18 cellular contexts compared by ENCODE assay signal in the genomic region with DNA sequence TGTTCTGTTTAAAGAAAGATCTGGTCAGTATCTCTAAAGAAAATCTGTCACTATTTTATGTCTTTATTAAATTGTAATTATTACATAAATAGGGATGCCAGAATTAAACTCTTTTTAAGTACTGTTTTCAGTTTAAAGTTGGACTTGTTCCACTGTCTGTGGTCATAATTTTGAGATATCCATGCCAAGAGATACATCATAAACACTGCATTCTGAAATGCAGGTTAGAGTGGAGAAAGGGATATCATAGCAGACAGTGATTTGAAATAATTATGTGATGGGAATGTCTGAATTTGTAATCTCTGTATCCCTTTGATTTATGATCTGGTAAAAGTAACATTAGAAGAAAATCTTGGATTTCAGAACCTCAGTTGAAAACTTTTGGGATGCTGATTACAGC.
DNase-seq lines count a peak whose midpoint lies in the region; ATAC-seq and TF ChIP-seq lines count a peak whose summit lies in the region.
"Had no signal": no experiment of that assay in that cellular context is flagged by ENCODE, and none has a peak within 500 bp of the region (broad histone marks: within the 10 kb centered on the region; RNA-seq: fewer than 3 reads in every experiment).

No MANE protein-coding gene starts in this region.

- POLR2A ChIA-PET in MCF 10A (lab: Yijun Ruan, JAX), result interaction anchor here (1.5 kb wide), 1 partner anchor 16 kb away, joined by 7 read pairs; no protein-coding TSS in a partner anchor

- ATAC-seq in omental fat pad (ENCODE audit: low FRiP score), result peak; percentile 50
- no peak for ATAC-seq in HG03442 (IDR thresholded peaks at IDR 0.05; ENCODE audit: unreplicated experiment)
- ATAC-seq in GM18907 (IDR thresholded peaks at IDR 0.05; ENCODE audit: unreplicated experiment), result no peak

- in situ Hi-C loops in HAP-1 (cut with MboI; ENCODE audit: low sequenced_read_pairs), result no loop called here

- TF ChIP-seq POLR2A in breast epithelium (IDR thresholded peaks at IDR 0.05), result no peak

- H3K36me3 ChIP-seq in breast epithelium (no peaks in the 10 kb centered on the region), HAP-1 (replicated peaks) (no peaks in the 10 kb centered on the region)
- H3K36me3 ChIP-seq: BLaER1 treated with 17β-estradiol and CSF1 and Interleukin-3, amounts not matched to agents 10 nM and 100 nM had no signal

- H3K27ac ChIP-seq in breast epithelium, result no peak overlapping the region
- H3K27ac ChIP-seq: BLaER1 treated with 17β-estradiol and CSF1 and Interleukin-3, amounts not matched to agents 10 nM and 100 nM had no signal

- no peaks in the 10 kb centered on the region for H3K27me3 ChIP-seq in breast epithelium
- H3K27me3 ChIP-seq in HAP-1 (ENCODE audit: low read depth), result no peaks in the 10 kb centered on the region
- H3K27me3 ChIP-seq: BLaER1 treated with 17β-estradiol and CSF1 and Interleukin-3, amounts not matched to agents 10 nM and 100 nM had no signal

- H3K27me3 Mint-ChIP-seq in MCF 10A (ENCODE audit: insufficient read depth, unreplicated experiment) (no peaks in the 10 kb centered on the region), chondrocyte (ENCODE audit: low read depth) (no peaks in the 10 kb centered on the region)
- H3K27me3 Mint-ChIP-seq: CD4-positive, CD25-positive, alpha-beta regulatory T cell; IgD-negative memory B cell had no signal

- no peak for DNase-seq in MCF 10A (ENCODE audit: unreplicated experiment)
- no peak for DNase-seq in breast epithelium (ENCODE audit: low spot score in 2 of 2)
- DNase-seq in chondrocyte (ENCODE audit: low spot score), result no peak
- no peak for DNase-seq in omental fat pad (ENCODE audit: low spot score)
- no peak for DNase-seq in HAP-1 (ENCODE audit: low spot score in 2 of 2)
- DNase-seq in H4 (ENCODE audit: low spot score), result no peak
- DNase-seq: 8988T; CD4-positive, CD25-positive, alpha-beta regulatory T cell; DMS153; DMS79 treated with DMSO at 0.1 percent for 48 hours; EL; GOT3; HCEC 1CT; HFFc6 had no signal

- TF ChIP-seq CTCF in MCF 10A (IDR thresholded peaks at IDR 0.05; ENCODE audit: unreplicated experiment), result no peak
- TF ChIP-seq CTCF in breast epithelium (IDR thresholded peaks at IDR 0.05), result no peak
- TF ChIP-seq CTCF in chondrocyte (IDR thresholded peaks at IDR 0.05), result no peak
- no peak for TF ChIP-seq CTCF in omental fat pad (IDR thresholded peaks at IDR 0.05)

- intact Hi-C loops in MCF 10A (cut with micrococcal nuclease) (no loop called here), breast epithelium (cut with DNase I; ENCODE audit: low total_unique reads) (no loop called here)

- H3K4me1 Mint-ChIP-seq in MCF 10A (ENCODE audit: insufficient read depth, unreplicated experiment), result peaks cover 20% of the 10 kb centered on the region
- peaks cover 73% of the 10 kb centered on the region for H3K4me1 Mint-ChIP-seq in chondrocyte (ENCODE audit: low read depth)
- H3K4me1 Mint-ChIP-seq: CD4-positive, CD25-positive, alpha-beta regulatory T cell; IgD-negative memory B cell had no signal

- H3K9me3 Mint-ChIP-seq in MCF 10A (ENCODE audit: unreplicated experiment) (no peaks in the 10 kb centered on the region), chondrocyte (ENCODE audit: low read depth) (peaks cover 6% of the 10 kb centered on the region)
- H3K9me3 Mint-ChIP-seq: HFFc6, IgD-negative memory B cell had no signal

- H3K27ac Mint-ChIP-seq in MCF 10A (ENCODE audit: low read depth, unreplicated experiment), result peak overlapping the region; percentile 31
- H3K27ac Mint-ChIP-seq in chondrocyte (ENCODE audit: unreplicated experiment), result peak overlapping the region; percentile 88
- H3K27ac Mint-ChIP-seq: CD4-positive, CD25-positive, alpha-beta regulatory T cell; HFFc6; IgD-negative memory B cell had no signal

- H3K4me3 ChIP-seq in breast epithelium (no peak overlapping the region), HAP-1 (no peak overlapping the region)
- H3K4me3 ChIP-seq: BLaER1 treated with 17β-estradiol and CSF1 and Interleukin-3, amounts not matched to agents 10 nM and 100 nM had no signal

- no TSS peak for BruUV-seq in MCF 10A (replicated peaks; lab: Mats Ljungman, UMichigan)

- H3K9me3 ChIP-seq in breast epithelium, result no peaks in the 10 kb centered on the region
- H3K9me3 ChIP-seq in HAP-1, result no peaks in the 10 kb centered on the region
- H3K9me3 ChIP-seq: BLaER1 treated with 17β-estradiol and CSF1 and Interleukin-3, amounts not matched to agents 10 nM and 100 nM had no signal

- CTCF ChIA-PET in MCF 10A (lab: Yijun Ruan, JAX), result interaction anchor here (0.6 kb wide), 1 partner anchor 9 kb away, joined by 3 read pairs; no protein-coding TSS in a partner anchor

- H3K4me1 ChIP-seq in breast epithelium (peaks cover 0 to 5% of the 10 kb centered on the region in 2 donors), HAP-1 (no peaks in the 10 kb centered on the region)
- H3K4me1 ChIP-seq: BLaER1 treated with 17β-estradiol and CSF1 and Interleukin-3, amounts not matched to agents 10 nM and 100 nM had no signal

- H3K4me3 Mint-ChIP-seq in MCF 10A (ENCODE audit: unreplicated experiment) (no peak overlapping the region), chondrocyte (ENCODE audit: unreplicated experiment) (peak overlapping the region; percentile 31)
- H3K4me3 Mint-ChIP-seq: CD4-positive, CD25-positive, alpha-beta regulatory T cell; HFFc6; IgD-negative memory B cell had no signal

- H3K36me3 Mint-ChIP-seq in MCF 10A (ENCODE audit: insufficient read depth, unreplicated experiment), result peaks cover 11% of the 10 kb centered on the region
- H3K36me3 Mint-ChIP-seq in chondrocyte (ENCODE audit: low read depth), result peaks cover 3% of the 10 kb centered on the region
- H3K36me3 Mint-ChIP-seq: CD4-positive, CD25-positive, alpha-beta regulatory T cell; IgD-negative memory B cell had no signal
